ENCODE assay signal across 26 cellular contexts in genomic region chr12:54751493-54751892, GRCh38.
DNase-seq lines count a peak whose midpoint lies in the region; ATAC-seq, FAIRE-seq and TF ChIP-seq lines count a peak whose summit lies in the region.
"Had no signal": no experiment of that assay in that cellular context is flagged by ENCODE, and none has a peak within 500 bp of the region (broad histone marks: within the 10 kb centered on the region; RNA-seq: fewer than 3 reads in every experiment).

No MANE protein-coding gene starts in this region.

- no peaks in the 10 kb centered on the region for H4K20me1 ChIP-seq in HepG2 (ENCODE audit: insufficient read depth, low read length)
- no peaks in the 10 kb centered on the region; the same call in 1 of the 2 replicates for H4K20me1 ChIP-seq in K562 (replicated peaks; ENCODE audit: control insufficient read depth, insufficient read depth, low read length)
- H4K20me1 ChIP-seq: BLaER1 had no signal

- no peaks in the 10 kb centered on the region for H3K9me1 ChIP-seq in K562 (ENCODE audit: control insufficient read depth, insufficient read depth, low read length)

- H3K4me2 ChIP-seq in HepG2 (ENCODE audit: low read depth, low read length) (no peak overlapping the region), K562 (ENCODE audit: insufficient read depth, low read length) (no peak overlapping the region)
- H3K4me2 ChIP-seq: BLaER1 had no signal

- FAIRE-seq in HepG2 (lab: Jason Lieb, UNC) = no peak
- FAIRE-seq in K562 (lab: Jason Lieb, UNC) = no peak
- peak; percentile 52 for FAIRE-seq in kidney (lab: Jason Lieb, UNC)
- FAIRE-seq: GM12878, GM12892, GM18507 had no signal

- POLR2A ChIA-PET in HepG2 (lab: Yijun Ruan, JAX) (no interaction called here), K562 (lab: Yijun Ruan, JAX) (interaction anchor here (0.8 kb wide), 1 partner anchor 303 kb away, joined by 3 read pairs; no protein-coding TSS in a partner anchor)

- no peaks in the 10 kb centered on the region for H3K9me3 ChIP-seq in HepG2 (ENCODE audit: low read length)
- H3K9me3 ChIP-seq in right lobe of liver = no peaks in the 10 kb centered on the region
- H3K9me3 ChIP-seq in K562 (replicated peaks; ENCODE audit: control insufficient read depth, insufficient read depth, low read depth, low read length) = no peaks in the 10 kb centered on the region
- H3K9me3 ChIP-seq in kidney (ENCODE audit: control insufficient read depth in 1 of 2, low read length in 2 of 2) = no peaks in the 10 kb centered on the region
- no peaks in the 10 kb centered on the region for H3K9me3 ChIP-seq in thyroid gland
- H3K9me3 ChIP-seq: BE2C, BLaER1 had no signal

- H3K79me2 ChIP-seq in HepG2 (ENCODE audit: insufficient read depth, low read length) (no peaks in the 10 kb centered on the region), K562 (ENCODE audit: control insufficient read depth, insufficient read depth, low read length) (no peaks in the 10 kb centered on the region)

- no peak for TF ChIP-seq RAD21 in HepG2 (CRISPR knock-in tag; IDR thresholded peaks at IDR 0.05)
- TF ChIP-seq RAD21 in K562 (CRISPR knock-in tag; conservative IDR thresholded peaks at IDR 0.05 in 1 of 2, IDR thresholded peaks at IDR 0.05 in 1 of 2) = no peak

- TF ChIP-seq CTCF in HepG2 (CRISPR knock-in tag; IDR thresholded peaks at IDR 0.05) = no peak
- no peak for TF ChIP-seq CTCF in right lobe of liver (IDR thresholded peaks at IDR 0.05)
- no peak for TF ChIP-seq CTCF in K562 (IDR thresholded peaks at IDR 0.05 in 2 of 3, conservative IDR thresholded peaks at IDR 0.05 in 1 of 3; ENCODE audit: insufficient read depth in 2 of 3, low read depth in 1 of 3, low read length in 3 of 3)
- TF ChIP-seq CTCF in kidney (IDR thresholded peaks at IDR 0.05; ENCODE audit: borderline replicate concordance, extremely low read depth, insufficient read depth) = no peak
- no peak for TF ChIP-seq CTCF in thyroid gland (IDR thresholded peaks at IDR 0.05)

- CTCF ChIA-PET in HepG2 (lab: Yijun Ruan, JAX; ENCODE audit: low intra/inter-chr PET ratio, low total read pairs) (interaction anchor here (1.1 kb wide), 1 partner anchor 206 kb away, joined by 3 read pairs; no protein-coding TSS in a partner anchor), K562 (lab: Yijun Ruan, JAX; ENCODE audit: low intra/inter-chr PET ratio) (interaction anchor here (3.2 kb wide), 1 partner anchor 206 kb away, joined by 27 read pairs; no protein-coding TSS in a partner anchor)

- no peak for DNase-seq in HepG2 (ENCODE audit: low spot score)
- no peak for DNase-seq in right lobe of liver
- no peak for DNase-seq in K562 (ENCODE audit: extremely low read depth in 1 of 4, low spot score in 3 of 4)
- no peak for DNase-seq in kidney
- DNase-seq in thyroid gland = no peak
- no peak for DNase-seq in cardiac septum (ENCODE audit: low spot score)
- DNase-seq in effector CD8-positive, alpha-beta T cell (lab: John Stamatoyannopoulos, UW) = no peak
- DNase-seq: ACHN; BE2C; C1 segment of cervical spinal cord; CD4-positive, alpha-beta memory T cell; CD4-positive, CD25-positive, alpha-beta regulatory T cell; CD8-positive, alpha-beta memory T cell; COR-L47; DMS 273 treated with DMSO at 0.1 percent for 48 hours; DMS153; DMS53; DMS79; DND-41; EL; GDM1 had no signal

- H3K27me3 ChIP-seq in HepG2 (ENCODE audit: control insufficient read depth in 1 of 2, insufficient read depth in 2 of 2, low read length in 2 of 2) (no peaks in the 10 kb centered on the region), right lobe of liver (no peaks in the 10 kb centered on the region), K562 (ENCODE audit: control insufficient read depth in 2 of 2, insufficient read depth in 2 of 2, low read length in 2 of 2) (no peaks in the 10 kb centered on the region), thyroid gland (no peaks in the 10 kb centered on the region)
- H3K27me3 ChIP-seq: BE2C, BLaER1 had no signal

- BruUV-seq in HepG2 (replicated peaks; lab: Mats Ljungman, UMichigan) (no TSS peak), K562 (replicated peaks; lab: Mats Ljungman, UMichigan) (no TSS peak)

- H3K36me3 ChIP-seq in HepG2 (replicated peaks in 1 of 2; ENCODE audit: control insufficient read depth in 1 of 2, insufficient read depth in 2 of 2, low read length in 2 of 2) = no peaks in the 10 kb centered on the region
- no peaks in the 10 kb centered on the region for H3K36me3 ChIP-seq in right lobe of liver
- no peaks in the 10 kb centered on the region for H3K36me3 ChIP-seq in K562 (ENCODE audit: control insufficient read depth, insufficient read depth, low read length)
- no peaks in the 10 kb centered on the region for H3K36me3 ChIP-seq in kidney (ENCODE audit: control insufficient read depth in 1 of 2, insufficient read depth in 2 of 2, low read length in 2 of 2)
- H3K36me3 ChIP-seq in thyroid gland = no peaks in the 10 kb centered on the region
- H3K36me3 ChIP-seq: BE2C, BLaER1 had no signal

- no peak overlapping the region for H3K4me3 ChIP-seq in HepG2 (replicated peaks in 1 of 3; ENCODE audit: insufficient read depth in 1 of 3, low read depth in 2 of 3, low read length in 3 of 3)
- no peak overlapping the region for H3K4me3 ChIP-seq in right lobe of liver
- H3K4me3 ChIP-seq in K562 = no peak overlapping the region
- H3K4me3 ChIP-seq in kidney (ENCODE audit: low read length in 2 of 2) = no peak overlapping the region
- H3K4me3 ChIP-seq in thyroid gland (replicated peaks in 1 of 3) = no peak overlapping the region
- H3K4me3 ChIP-seq: BLaER1, GM12878 had no signal

- TF ChIP-seq EP300 in HepG2 (IDR thresholded peaks at IDR 0.05; ENCODE audit: low read depth in 2 of 2, low read length in 2 of 2) (no peak), HepG2 (CRISPR knock-in tag; IDR thresholded peaks at IDR 0.05; ENCODE audit: borderline replicate concordance) (no peak), K562 (IDR thresholded peaks at IDR 0.05; ENCODE audit: low read length) (no peak)

- no peak for ATAC-seq in HepG2
- ATAC-seq in right lobe of liver = no peak
- ATAC-seq in K562 = no peak
- ATAC-seq: GM12878 had no signal

- intact Hi-C loops in HepG2 (cut with micrococcal nuclease; ENCODE audit: unreplicated experiment) = loop anchor here (10.0 kb wide), 1 partner anchor 313 kb away; no protein-coding TSS in a partner anchor
- intact Hi-C loops in right lobe of liver (cut with DNase I) = no loop called here
- intact Hi-C loops in K562 (cut with micrococcal nuclease) = loop anchor here (5.0 to 10.0 kb wide), 2 partner anchors 91 to 393 kb away; no protein-coding TSS in a partner anchor
- intact Hi-C loops in kidney (cut with DNase I) = loop anchor here (10.0 kb wide), 1 partner anchor 203 kb away; no protein-coding TSS in a partner anchor
- intact Hi-C loops in thyroid gland (cut with DNase I) = no loop called here
- intact Hi-C loops in cardiac septum (cut with DNase I) = no loop called here

- H3K9ac ChIP-seq in HepG2 (ENCODE audit: insufficient read depth, low read depth, low read length) (no peak overlapping the region), K562 (ENCODE audit: insufficient read depth in 1 of 2, low read depth in 2 of 2, low read length in 2 of 2) (no peak overlapping the region), kidney (ENCODE audit: low read length in 2 of 2) (no peak overlapping the region)
- H3K9ac ChIP-seq: BLaER1 had no signal

- no peaks in the 10 kb centered on the region for H3K4me1 ChIP-seq in HepG2 (ENCODE audit: insufficient read depth, low read length)
- H3K4me1 ChIP-seq in right lobe of liver = peaks cover 0 to 10% (median 0%) of the 10 kb centered on the region in 4 donors
- no peaks in the 10 kb centered on the region for H3K4me1 ChIP-seq in K562 (replicated peaks in 1 of 2; ENCODE audit: control insufficient read depth in 2 of 2, insufficient read depth in 2 of 2, low read length in 2 of 2)
- no peaks in the 10 kb centered on the region for H3K4me1 ChIP-seq in kidney (ENCODE audit: control insufficient read depth in 1 of 2, insufficient read depth in 1 of 2, low read depth in 1 of 2, low read length in 2 of 2)
- H3K4me1 ChIP-seq in thyroid gland = no peaks in the 10 kb centered on the region
- H3K4me1 ChIP-seq: BE2C had no signal

- no peak overlapping the region for H2AFZ ChIP-seq in HepG2 (ENCODE audit: low read length)
- H2AFZ ChIP-seq in K562 (ENCODE audit: low read depth, low read length) = no peak overlapping the region

- in situ Hi-C loops in HepG2 (cut with HindIII; ENCODE audit: extremely low pct_ligation_motif_present, low pct_unique_long_range_greater_than_20kb) (loop anchor here (10.0 to 25.0 kb wide), 2 partner anchors 203 to 311 kb away; no protein-coding TSS in a partner anchor), K562 (cut with MboI) (no loop called here)

- 14% methylated on average over 1 of the region's 1 CpG for WGBS in HepG2 (ENCODE audit: low lambda C conversion rate)
- WGBS in right lobe of liver (ENCODE audit: insufficient coverage, low coverage, low lambda C conversion rate, missing lambda C conversion rate) = 92% methylated on average over 1 of the region's 1 CpG
- 0% methylated on average over 1 of the region's 1 CpG for WGBS in K562 (ENCODE audit: insufficient coverage, low coverage, missing lambda C conversion rate)
- WGBS in thyroid gland, 2 donors = 93 to 96% methylated on average over 1 of the region's 1 CpG

- H3K27ac ChIP-seq in HepG2 (ENCODE audit: extremely low read length, insufficient read depth, low read length) (no peak overlapping the region), right lobe of liver (no peak overlapping the region), K562 (ENCODE audit: extremely low read depth, low read depth, low read length) (no peak overlapping the region), kidney (ENCODE audit: low read depth in 2 of 2, low read length in 2 of 2) (no peak overlapping the region), thyroid gland (no peak overlapping the region)
- H3K27ac ChIP-seq: 22Rv1, BLaER1 had no signal

- no peak for TF ChIP-seq POLR2A in HepG2 (IDR thresholded peaks at IDR 0.05; ENCODE audit: insufficient read depth in 1 of 2, low read depth in 2 of 2, low read length in 2 of 2)
- TF ChIP-seq POLR2A in right lobe of liver (IDR thresholded peaks at IDR 0.05) = no peak
- TF ChIP-seq POLR2A in K562 (conservative IDR thresholded peaks at IDR 0.05) = no peak
- no peak for TF ChIP-seq POLR2A in thyroid gland (IDR thresholded peaks at IDR 0.05)

TF ChIP-seq in HepG2, 621 proteins besides CTCF, POLR2A, EP300 and RAD21 (continues in another document):
- TF ChIP-seq ATF7 (IDR thresholded peaks at IDR 0.05) = peak; percentile 57; the same call in 1 of the 2 replicates
- TF ChIP-seq ATF7 (CRISPR knock-in tag; IDR thresholded peaks at IDR 0.05) = no peak
- no peak for TF ChIP-seq ATF3 (CRISPR knock-in tag; IDR thresholded peaks at IDR 0.05)

TF ChIP-seq in K562, 482 proteins besides CTCF, POLR2A, EP300 and RAD21:
- no peak for TF ChIP-seq SMAD2 (IDR thresholded peaks at IDR 0.05; ENCODE audit: low read depth, low read length)
- 0 out of 2 replicates have a peak, but pooled peaks have one; percentile 9 for TF ChIP-seq ZNF316 (IDR thresholded peaks at IDR 0.05)

Comparison
In these comparisons a context has a peak if more than half of its experiments do, and no peak if none do; other contexts are left out.
1. intact Hi-C loops: an anchor here in HepG2 (10.0 kb wide), K562 (5.0 to 10.0 kb wide) and kidney (10.0 kb wide); none called in right lobe of liver, thyroid gland and cardiac septum.